In the genomic region with DNA sequence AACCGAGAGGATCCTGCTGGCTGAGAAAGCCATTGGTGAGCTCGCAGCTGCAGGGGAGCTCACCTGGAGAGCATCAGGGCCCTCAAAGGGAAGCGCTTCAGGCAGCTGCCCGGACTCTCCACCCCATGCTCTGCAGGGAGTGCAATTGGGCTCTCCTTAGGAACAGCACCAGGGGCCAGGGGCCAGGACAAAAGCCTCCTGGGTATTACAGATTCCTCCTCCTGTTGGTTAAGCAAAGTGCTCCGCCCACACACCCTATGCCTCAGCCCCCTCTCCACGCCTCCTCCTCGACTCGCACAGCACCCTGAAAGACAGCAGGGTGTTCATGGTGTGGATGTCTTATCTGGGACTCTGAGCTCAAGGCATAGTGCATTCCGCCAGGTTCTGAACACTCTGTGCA, we compare ENCODE assay signal across 26 cellular contexts.
DNase-seq lines count a peak whose midpoint lies in the region; ATAC-seq and TF ChIP-seq lines count a peak whose summit lies in the region.
"Had no signal": no experiment of that assay in that cellular context is flagged by ENCODE, and none has a peak within 500 bp of the region (broad histone marks: within the 10 kb centered on the region; RNA-seq: fewer than 3 reads in every experiment).

No MANE protein-coding gene starts in this region.

- H3K4me3 Mint-ChIP-seq in WTC11 (no peak overlapping the region), progenitor cell of endocrine pancreas (ENCODE audit: low read depth) (no peak overlapping the region)
- H3K4me3 Mint-ChIP-seq in activated T-cell treated with anti-CD3 and anti-CD28 coated beads, Interleukin-2, amount 50 U/mL, for 24 hours, result no peak overlapping the region
- H3K4me3 Mint-ChIP-seq: activated CD4-positive, alpha-beta T cell treated with anti-CD3 and anti-CD28 coated beads, Interleukin-2, amount 10 ng/mL, durations not matched to agents 7 days and 5 days; activated T-helper 1 cell treated with anti-CD3 and anti-CD28 coated beads, Interleukin-12 subunit alpha, Interleukin-12 subunit beta, Interleukin-2, Interleukin-4 antibody, amounts not matched to agents 30 ng/mL and 10 ng/mL and 1 ng/mL, durations not matched to agents 14 hours and 24 hours and 36 hours; CD4-positive, CD25-positive, alpha-beta regulatory T cell; nephron progenitor cell; stimulated activated naive CD8-positive, alpha-beta T cell treated with anti-CD3 and anti-CD28 coated beads, Interleukin-15, amount 100 ng/mL, for 72 hours; T-helper 1 cell treated with Interleukin-12 subunit alpha and Interleukin-12 subunit beta and Interleukin-4 antibody, amounts not matched to agents 30 μg/mL and 1 μg/mL, for 36 hours had no signal

- CTCF ChIA-PET in WTC11 (lab: Charles Lee), result interaction anchor here (1.0 kb wide), 1 partner anchor 8 kb away, joined by 4 read pairs; no protein-coding TSS in a partner anchor

- H3K4me1 Mint-ChIP-seq in WTC11, result peaks cover 27% of the 10 kb centered on the region
- H3K4me1 Mint-ChIP-seq in progenitor cell of endocrine pancreas (ENCODE audit: low read depth), result peaks cover 7% of the 10 kb centered on the region
- no peaks in the 10 kb centered on the region for H3K4me1 Mint-ChIP-seq in activated T-cell treated with anti-CD3 and anti-CD28 coated beads, Interleukin-2, amount 50 U/mL, for 24 hours (ENCODE audit: low read depth)
- H3K4me1 Mint-ChIP-seq: CD4-positive, CD25-positive, alpha-beta regulatory T cell; stimulated activated naive CD8-positive, alpha-beta T cell treated with anti-CD3 and anti-CD28 coated beads, Interleukin-15, amount 100 ng/mL, for 72 hours had no signal

- ATAC-seq in WTC11 (peak; percentile 57), GM21360 (IDR thresholded peaks at IDR 0.05; ENCODE audit: unreplicated experiment) (no peak)
- ATAC-seq: stimulated activated naive CD8-positive, alpha-beta T cell treated with anti-CD3 and anti-CD28 coated beads, Interleukin-15, amount 100 ng/mL, for 72 hours had no signal

- H3K9me3 Mint-ChIP-seq in WTC11 (no peaks in the 10 kb centered on the region), progenitor cell of endocrine pancreas (ENCODE audit: low read depth) (no peaks in the 10 kb centered on the region)
- no peaks in the 10 kb centered on the region for H3K9me3 Mint-ChIP-seq in activated T-cell treated with anti-CD3 and anti-CD28 coated beads, Interleukin-2, amount 50 U/mL, for 24 hours
- H3K9me3 Mint-ChIP-seq: activated CD4-positive, alpha-beta T cell treated with anti-CD3 and anti-CD28 coated beads, Interleukin-2, amount 10 ng/mL, durations not matched to agents 7 days and 5 days; activated T-helper 1 cell treated with anti-CD3 and anti-CD28 coated beads, Interleukin-12 subunit alpha, Interleukin-12 subunit beta, Interleukin-2, Interleukin-4 antibody, amounts not matched to agents 30 ng/mL and 10 ng/mL and 1 ng/mL, durations not matched to agents 14 hours and 24 hours and 36 hours; CD4-positive, CD25-positive, alpha-beta regulatory T cell; nephron progenitor cell; stimulated activated naive CD8-positive, alpha-beta T cell treated with anti-CD3 and anti-CD28 coated beads, Interleukin-15, amount 100 ng/mL, for 72 hours; T-helper 1 cell treated with Interleukin-12 subunit alpha and Interleukin-12 subunit beta and Interleukin-4 antibody, amounts not matched to agents 30 μg/mL and 1 μg/mL, for 36 hours had no signal

- POLR2A ChIA-PET in WTC11 (lab: Charles Lee), result no interaction called here

- H3K36me3 Mint-ChIP-seq in WTC11 (peaks cover 29% of the 10 kb centered on the region), progenitor cell of endocrine pancreas (ENCODE audit: insufficient read depth) (peaks cover 19% of the 10 kb centered on the region)
- no peaks in the 10 kb centered on the region for H3K36me3 Mint-ChIP-seq in activated T-cell treated with anti-CD3 and anti-CD28 coated beads, Interleukin-2, amount 50 U/mL, for 24 hours (ENCODE audit: low read depth)
- H3K36me3 Mint-ChIP-seq: CD4-positive, CD25-positive, alpha-beta regulatory T cell had no signal

- peak overlapping the region; percentile 94 for H3K27ac Mint-ChIP-seq in WTC11
- peak overlapping the region; percentile 34 for H3K27ac Mint-ChIP-seq in progenitor cell of endocrine pancreas
- H3K27ac Mint-ChIP-seq in activated T-cell treated with anti-CD3 and anti-CD28 coated beads, Interleukin-2, amount 50 U/mL, for 24 hours, result no peak overlapping the region
- H3K27ac Mint-ChIP-seq: activated CD4-positive, alpha-beta T cell treated with anti-CD3 and anti-CD28 coated beads, Interleukin-2, amount 10 ng/mL, durations not matched to agents 7 days and 5 days; activated T-helper 1 cell treated with anti-CD3 and anti-CD28 coated beads, Interleukin-12 subunit alpha, Interleukin-12 subunit beta, Interleukin-2, Interleukin-4 antibody, amounts not matched to agents 30 ng/mL and 10 ng/mL and 1 ng/mL, durations not matched to agents 14 hours and 24 hours and 36 hours; CD4-positive, CD25-positive, alpha-beta regulatory T cell; nephron progenitor cell; stimulated activated naive CD8-positive, alpha-beta T cell treated with anti-CD3 and anti-CD28 coated beads, Interleukin-15, amount 100 ng/mL, for 72 hours; T-helper 1 cell treated with Interleukin-12 subunit alpha and Interleukin-12 subunit beta and Interleukin-4 antibody, amounts not matched to agents 30 μg/mL and 1 μg/mL, for 36 hours had no signal

- TF ChIP-seq CTCF in LNCaP clone FGC (IDR thresholded peaks at IDR 0.05; ENCODE audit: control insufficient read depth, extremely low read depth, insufficient read depth) (no peak), WTC11 (IDR thresholded peaks at IDR 0.05) (no peak), progenitor cell of endocrine pancreas (IDR thresholded peaks at IDR 0.05; ENCODE audit: unreplicated experiment) (no peak)

- H3K4me3 ChIP-seq in LNCaP clone FGC (ENCODE audit: low read depth, low read length), result peak overlapping the region; percentile 39
- H3K4me3 ChIP-seq: cardiac muscle cell, GM23248, sigmoid colon, SJSA1, tibial artery had no signal

- no peaks in the 10 kb centered on the region for H3K27me3 Mint-ChIP-seq in WTC11 (ENCODE audit: low read depth)
- no peaks in the 10 kb centered on the region for H3K27me3 Mint-ChIP-seq in progenitor cell of endocrine pancreas
- H3K27me3 Mint-ChIP-seq in activated T-cell treated with anti-CD3 and anti-CD28 coated beads, Interleukin-2, amount 50 U/mL, for 24 hours, result peaks cover 41% of the 10 kb centered on the region
- H3K27me3 Mint-ChIP-seq: activated CD4-positive, alpha-beta T cell treated with anti-CD3 and anti-CD28 coated beads, Interleukin-2, amount 10 ng/mL, durations not matched to agents 7 days and 5 days had no signal

- DNase-seq in ELF-1 (ENCODE audit: low read depth, low spot score) (peak; percentile 51), LNCaP clone FGC (ENCODE audit: low read depth) (no peak), WTC11 (ENCODE audit: low spot score) (no peak), progenitor cell of endocrine pancreas (ENCODE audit: low spot score, unreplicated experiment) (no peak), T-helper 9 cell (no peak)
- no peak for DNase-seq in activated T-cell treated with anti-CD3 and anti-CD28 coated beads, Interleukin-2, amount 50 U/mL, for 24 hours
- DNase-seq in stimulated activated naive CD4-positive, alpha-beta T cell (lab: John Stamatoyannopoulos, UW), result no peak
- DNase-seq: activated CD4-positive, alpha-beta T cell treated with anti-CD3 and anti-CD28 coated beads, Interleukin-2, amount 10 ng/mL, durations not matched to agents 7 days and 5 days; activated naive CD4-positive, alpha-beta T cell treated with anti-CD3 and anti-CD28 coated beads, Interleukin-2, amount 50 U/mL, for 16 hours; CD4-positive, CD25-positive, alpha-beta regulatory T cell; DMS 273 treated with DMSO at 0.1 percent for 48 hours; GDM1; GM23248; kidney glomerular epithelial cell; NCI-H1092; NCI-H2029 treated with DMSO at 0.1 percent for 48 hours; NCI-H526 treated with DMSO at 0.1 percent for 48 hours; nephron progenitor cell; sigmoid colon; stimulated activated naive CD8-positive, alpha-beta T cell treated with anti-CD3 and anti-CD28 coated beads, Interleukin-15, amount 100 ng/mL, for 72 hours; tibial artery had no signal

TF ChIP-seq in WTC11, 78 proteins besides CTCF, POLR2A, EP300 and RAD21:
- TF ChIP-seq IRF2 (CRISPR knock-in tag; IDR thresholded peaks at IDR 0.05; ENCODE audit: borderline replicate concordance, low read depth) (no peak), ZNF423 (CRISPR knock-in tag; IDR thresholded peaks at IDR 0.05) (peak; percentile 99), ZNF263 (CRISPR knock-in tag; IDR thresholded peaks at IDR 0.05; ENCODE audit: low read depth) (no peak)
